18 cellular contexts compared by ENCODE assay signal in genomic region chr11:75147875-75148263, GRCh38. TPM values are rescaled to one million over a fixed set of nuclear protein-coding genes. Genes with fewer than 3 reads are reported as not detected.
A peak's percentile ranks its signal among the peaks of the same experiment; 100 is the strongest.
DNase-seq lines count a peak whose midpoint lies in the region; ATAC-seq and TF ChIP-seq lines count a peak whose summit lies in the region.
"Had no signal": no experiment of that assay in that cellular context is flagged by ENCODE, and none has a peak within 500 bp of the region (broad histone marks: within the 10 kb centered on the region; RNA-seq: fewer than 3 reads in every experiment).

No MANE protein-coding gene starts in this region.

- no peak overlapping the region for H3K9ac ChIP-seq in colonic mucosa (ENCODE audit: low read depth in 2 of 2, low read length in 2 of 2)

- H3K4me3 Mint-ChIP-seq in stimulated activated naive CD8-positive, alpha-beta T cell treated with anti-CD3 and anti-CD28 coated beads, Interleukin-15, amount 100 ng/mL, for 72 hours, result no peak overlapping the region
- H3K4me3 Mint-ChIP-seq: activated naive CD4-positive, alpha-beta T cell treated with anti-CD3 and anti-CD28 coated beads, Interleukin-2, amount 50 U/mL, for 24 hours had no signal

- H3K27ac Mint-ChIP-seq in stimulated activated naive CD8-positive, alpha-beta T cell treated with anti-CD3 and anti-CD28 coated beads, Interleukin-15, amount 100 ng/mL, for 72 hours, result peak overlapping the region in 1 of 2 donors; percentile 5
- H3K27ac Mint-ChIP-seq: activated naive CD4-positive, alpha-beta T cell treated with anti-CD3 and anti-CD28 coated beads, Interleukin-2, amount 50 U/mL, for 24 hours had no signal

- H3K27ac ChIP-seq in heart right ventricle, result peak overlapping the region in 2 of 10 donors; percentile 27 to 72
- H3K27ac ChIP-seq in right atrium auricular region, result no peak overlapping the region
- no peak overlapping the region for H3K27ac ChIP-seq in colonic mucosa
- H3K27ac ChIP-seq: brain microvascular endothelial cell, SJCRH30 had no signal

- 72 to 78% methylated on average over 9 of the region's 9 CpGs for WGBS in heart right ventricle, 2 donors

- H3K27me3 ChIP-seq in heart right ventricle, result no peaks in the 10 kb centered on the region
- H3K27me3 ChIP-seq in right atrium auricular region, result no peaks in the 10 kb centered on the region
- H3K27me3 ChIP-seq in colonic mucosa, result no peaks in the 10 kb centered on the region
- H3K27me3 ChIP-seq: SJCRH30 had no signal

- peaks cover under 1 to 81% (median 31%) of the 10 kb centered on the region in 9 donors for H3K4me1 ChIP-seq in heart right ventricle
- peaks cover 0 to 49% of the 10 kb centered on the region in 2 donors for H3K4me1 ChIP-seq in right atrium auricular region
- peaks cover 23% of the 10 kb centered on the region for H3K4me1 ChIP-seq in colonic mucosa

- DNase-seq in heart right ventricle, result peak; percentile 31 to 50
- no peak for DNase-seq in right atrium auricular region (ENCODE audit: low spot score)
- peak; percentile 31 for DNase-seq in colonic mucosa
- peak; percentile 70 for DNase-seq in medulla oblongata (ENCODE audit: extremely low spot score)
- DNase-seq in stimulated activated naive CD8-positive, alpha-beta T cell treated with anti-CD3 and anti-CD28 coated beads, Interleukin-15, amount 100 ng/mL, for 72 hours, result no peak
- DNase-seq in HuH-7.5 (ENCODE audit: low spot score), result no peak
- no peak for DNase-seq in glomerular visceral epithelial cell (ENCODE audit: extremely low spot score)
- DNase-seq: ACHN; activated CD4-positive, alpha-beta T cell treated with anti-CD3 and anti-CD28 coated beads for 48 hours; brain microvascular endothelial cell; NCI-H2171; SJCRH30; T1000 had no signal

- H3K36me3 ChIP-seq in heart right ventricle (no peaks in the 10 kb centered on the region), right atrium auricular region (no peaks in the 10 kb centered on the region), colonic mucosa (no peaks in the 10 kb centered on the region)
- H3K36me3 ChIP-seq: brain microvascular endothelial cell, SJCRH30 had no signal

- H3K4me3 ChIP-seq in heart right ventricle (no peak overlapping the region), right atrium auricular region (no peak overlapping the region), colonic mucosa (no peak overlapping the region)
- H3K4me3 ChIP-seq: SJCRH30 had no signal

- peak in 3 of 8 donors; percentile 2 to 14 (median 14) for ATAC-seq in heart right ventricle
- ATAC-seq in stimulated activated naive CD8-positive, alpha-beta T cell treated with anti-CD3 and anti-CD28 coated beads, Interleukin-15, amount 100 ng/mL, for 72 hours, result no peak
- no peak for ATAC-seq in HG03196 (IDR thresholded peaks at IDR 0.05; ENCODE audit: unreplicated experiment)

- peaks cover 17% of the 10 kb centered on the region for H3K4me1 Mint-ChIP-seq in stimulated activated naive CD8-positive, alpha-beta T cell treated with anti-CD3 and anti-CD28 coated beads, Interleukin-15, amount 100 ng/mL, for 72 hours

- TF ChIP-seq CTCF in heart right ventricle (IDR thresholded peaks at IDR 0.05), result no peak
- TF ChIP-seq CTCF in right atrium auricular region (IDR thresholded peaks at IDR 0.05), result no peak
- TF ChIP-seq CTCF in colonic mucosa (IDR thresholded peaks at IDR 0.05), result no peak

- H3K9me3 Mint-ChIP-seq in stimulated activated naive CD8-positive, alpha-beta T cell treated with anti-CD3 and anti-CD28 coated beads, Interleukin-15, amount 100 ng/mL, for 72 hours, result no peaks in the 10 kb centered on the region
- H3K9me3 Mint-ChIP-seq: activated naive CD4-positive, alpha-beta T cell treated with anti-CD3 and anti-CD28 coated beads, Interleukin-2, amount 50 U/mL, for 24 hours had no signal

- intact Hi-C loops in heart right ventricle (cut with DNase I) (loop anchor here in 1 of 10 donors (10.0 kb wide), 1 partner anchor 123 kb away; no protein-coding TSS in a partner anchor), colonic mucosa (cut with DNase I) (no loop called here)

- H3K27me3 Mint-ChIP-seq in stimulated activated naive CD8-positive, alpha-beta T cell treated with anti-CD3 and anti-CD28 coated beads, Interleukin-15, amount 100 ng/mL, for 72 hours, result no peaks in the 10 kb centered on the region
- H3K27me3 Mint-ChIP-seq: activated naive CD4-positive, alpha-beta T cell treated with anti-CD3 and anti-CD28 coated beads, Interleukin-2, amount 50 U/mL, for 24 hours had no signal

- no peaks in the 10 kb centered on the region for H3K9me3 ChIP-seq in heart right ventricle
- H3K9me3 ChIP-seq in right atrium auricular region, result no peaks in the 10 kb centered on the region
- H3K9me3 ChIP-seq in colonic mucosa, result no peaks in the 10 kb centered on the region
- H3K9me3 ChIP-seq: SJCRH30 had no signal

RNA-seq across cellular contexts. Expression of gene SLCO2B1, which starts 3.0 kb away (rescaled TPM):
- 10 to 100 TPM; 10.7 to 69.0 (median 18.0) TPM for total RNA-seq in heart right ventricle
- polyA plus RNA-seq in heart right ventricle, result 1 to 10 TPM; 5.2 to 7.2 TPM
- 10 to 100 TPM in 1 of 2 donors, 1 to 10 TPM in 1; 9.5 to 24.6 TPM for total RNA-seq in right atrium auricular region
- total RNA-seq in colonic mucosa, result 10 to 100 TPM; 37.6 to 50.3 TPM
- total RNA-seq: fibroblast of lung had no signal
- polyA plus RNA-seq: fibroblast of lung, neural cell had no signal

RNA-seq across cellular contexts. Expression of gene OR2AT4, which starts 51.2 kb away (rescaled TPM):
- total RNA-seq in heart right ventricle (not detected), right atrium auricular region (not detected), colonic mucosa (not detected)
- polyA plus RNA-seq in heart right ventricle, result not detected
- total RNA-seq: fibroblast of lung, lung microvascular endothelial cell, SJCRH30 had no signal
- polyA plus RNA-seq: fibroblast of lung, neural cell had no signal

Comparison
In these comparisons a context has a peak if more than half of its experiments do, and no peak if none do; other contexts are left out.
1. DNase-seq: peak in heart right ventricle (2 of 2), colonic mucosa (single experiment) and medulla oblongata (single experiment); none in right atrium auricular region (single experiment), stimulated activated naive CD8-positive, alpha-beta T cell treated with anti-CD3 and anti-CD28 coated beads, Interleukin-15, amount 100 ng/mL, for 72 hours (0 of 2), HuH-7.5 (single experiment) and glomerular visceral epithelial cell (single experiment).